ENCODE assay signal across 8 cellular contexts in genomic region chr11:110194211-110194766, GRCh38.
DNase-seq lines count a peak whose midpoint lies in the region; ATAC-seq, FAIRE-seq and TF ChIP-seq lines count a peak whose summit lies in the region.
"Not testable (repeated sequence)": the region's sequence is repeated elsewhere in the genome, so short reads cannot be mapped to it uniquely, and the experiment has no call there.

No MANE protein-coding gene starts in this region.

- POLR2A ChIA-PET in A549 (lab: Yijun Ruan, JAX), result not testable (repeated sequence)

- H3K4me3 ChIP-seq in A549; GM23248; MG63; RWPE2 (ENCODE audit: severe bottlenecking): not testable (repeated sequence)

- H4K20me1 ChIP-seq in GM23248 (ENCODE audit: insufficient read depth), result not testable (repeated sequence)

- TF ChIP-seq POLR2A in A549 (IDR thresholded peaks at IDR 0.05; ENCODE audit: low read length), result not testable (repeated sequence)

- not testable (repeated sequence) for H3K9me2 ChIP-seq in GM23248 (ENCODE audit: insufficient read depth)

- H3K4me2 ChIP-seq in A549 (peak overlapping the region; percentile 82), GM23248 (ENCODE audit: unreplicated experiment) (peak overlapping the region; percentile 7)

- H3K9ac ChIP-seq in GM23248, result not testable (repeated sequence)

- H3K36me3 ChIP-seq in GM23248 (ENCODE audit: low read depth); MG63; RWPE2 (ENCODE audit: low read depth): not testable (repeated sequence)

- H3K9me3 ChIP-seq in A549; GM23248 (ENCODE audit: low read depth); MG63; RWPE2 (ENCODE audit: severe bottlenecking): not testable (repeated sequence)

- peak; percentile 72 to 91; a peak in 3 of 5 replicates for TF ChIP-seq EP300 in A549 (IDR thresholded peaks at IDR 0.05)

- H3K27me3 ChIP-seq in GM23248 (replicated peaks; ENCODE audit: insufficient read depth); MG63; RWPE2 (ENCODE audit: insufficient read depth, poor library complexity, severe bottlenecking): not testable (repeated sequence)

- TF ChIP-seq RAD21 in A549 (conservative IDR thresholded peaks at IDR 0.05 in 1 of 2, IDR thresholded peaks at IDR 0.05 in 1 of 2), result not testable (repeated sequence)

- in situ Hi-C loops in GM23248 (cut with MboI), result not testable (repeated sequence)

- WGBS in A549 (ENCODE audit: missing lambda C conversion rate), result 37% methylated on average over 10 of the region's 10 CpGs
- 52 to 54% methylated on average over 10 of the region's 10 CpGs for WGBS in GM23248 (ENCODE audit: low coverage in 1 of 2, low lambda C conversion rate in 2 of 2, missing lambda C conversion rate in 2 of 2), 2 experiments

- peaks cover 32% of the 10 kb centered on the region for H3F3A ChIP-seq in GM23248 (ENCODE audit: insufficient read depth)

- H3K27ac ChIP-seq in A549, result peak overlapping the region; percentile 92 to 98
- not testable (repeated sequence) for H3K27ac ChIP-seq in GM23248
- H3K27ac ChIP-seq in RWPE2 (ENCODE audit: poor library complexity, severe bottlenecking), result peak overlapping the region; percentile 94

- not testable (repeated sequence) for H2AFZ ChIP-seq in GM23248

- FAIRE-seq in A549 (lab: Jason Lieb, UNC), result not testable (repeated sequence)

- H3K79me2 ChIP-seq in GM23248 (ENCODE audit: insufficient read depth), result not testable (repeated sequence)

- not testable (repeated sequence) for TF ChIP-seq CTCF in A549 (IDR thresholded peaks at IDR 0.05); omental fat pad (IDR thresholded peaks at IDR 0.05)
- peak; percentile 8 for TF ChIP-seq CTCF in RWPE2 (IDR thresholded peaks at IDR 0.05; ENCODE audit: poor library complexity, severe bottlenecking)

- CTCF ChIA-PET in A549 (lab: Yijun Ruan, JAX), result interaction anchor here (1.2 to 4.4 kb wide), 3 partner anchors 9 to 174 kb away, joined by 3 to 27 read pairs (median 5); no protein-coding TSS in a partner anchor

- DNase-seq in A549 (ENCODE audit: low read depth in 1 of 2, low spot score in 1 of 2) (peak in 1 of 2 experiments; percentile 77), GM23248 (peak; percentile 72), MG63 (peak; percentile 74), astrocyte of the hippocampus (ENCODE audit: low read depth, low spot score) (peak; percentile 82), iris pigment epithelial cell (ENCODE audit: low read depth) (peak; percentile 92)
- DNase-seq in RWPE2 (ENCODE audit: low spot score); omental fat pad (ENCODE audit: low spot score): not testable (repeated sequence)

- ATAC-seq in A549, result peak in 1 of 2 experiments; percentile 41; a peak in 3 of 6 replicates
- peak; percentile 40 for ATAC-seq in RWPE2 (ENCODE audit: low read depth)
- ATAC-seq in esophagus mucosa, result peak; percentile 19
- ATAC-seq in omental fat pad (ENCODE audit: low FRiP score), result peak; percentile 48

- H3K4me1 ChIP-seq in A549, result peaks cover 57% of the 10 kb centered on the region
- H3K4me1 ChIP-seq in GM23248 (ENCODE audit: insufficient read depth), result peaks cover 41% of the 10 kb centered on the region
- peaks cover 50% of the 10 kb centered on the region for H3K4me1 ChIP-seq in RWPE2 (ENCODE audit: insufficient read depth, poor library complexity, severe bottlenecking)

TF ChIP-seq in A549, 52 proteins besides CTCF, POLR2A, EP300 and RAD21:
- TF ChIP-seq FOSL2 (IDR thresholded peaks at IDR 0.05), result 0 out of 2 replicates have a peak, but pooled peaks have one; percentile 22
- TF ChIP-seq FOSL2 (CRISPR knock-in tag; IDR thresholded peaks at IDR 0.05), result peak; percentile 86
- TF ChIP-seq JUNB (IDR thresholded peaks at IDR 0.05), result peak; percentile 73
- TF ChIP-seq GATA3 (IDR thresholded peaks at IDR 0.05; ENCODE audit: borderline replicate concordance), result peak; percentile 27; the same call in 1 of the 2 replicates
- TF ChIP-seq HOXB13 (CRISPR knock-in tag; IDR thresholded peaks at IDR 0.05; ENCODE audit: low read depth), result 0 out of 2 replicates have a peak, but pooled peaks have one; percentile 41
- TF ChIP-seq HOXB5 (CRISPR knock-in tag; IDR thresholded peaks at IDR 0.05), result 0 out of 2 replicates have a peak, but pooled peaks have one; percentile 70
- TF ChIP-seq CEBPB (IDR thresholded peaks at IDR 0.05), result peak in 1 of 2 experiments; percentile 59; a peak in 1 of 4 replicates
- peak in 1 of 2 experiments; percentile 56; a peak in 1 of 5 replicates for TF ChIP-seq JUN (IDR thresholded peaks at IDR 0.05)
